1 cellular context compared by ENCODE assay signal in the genomic region with DNA sequence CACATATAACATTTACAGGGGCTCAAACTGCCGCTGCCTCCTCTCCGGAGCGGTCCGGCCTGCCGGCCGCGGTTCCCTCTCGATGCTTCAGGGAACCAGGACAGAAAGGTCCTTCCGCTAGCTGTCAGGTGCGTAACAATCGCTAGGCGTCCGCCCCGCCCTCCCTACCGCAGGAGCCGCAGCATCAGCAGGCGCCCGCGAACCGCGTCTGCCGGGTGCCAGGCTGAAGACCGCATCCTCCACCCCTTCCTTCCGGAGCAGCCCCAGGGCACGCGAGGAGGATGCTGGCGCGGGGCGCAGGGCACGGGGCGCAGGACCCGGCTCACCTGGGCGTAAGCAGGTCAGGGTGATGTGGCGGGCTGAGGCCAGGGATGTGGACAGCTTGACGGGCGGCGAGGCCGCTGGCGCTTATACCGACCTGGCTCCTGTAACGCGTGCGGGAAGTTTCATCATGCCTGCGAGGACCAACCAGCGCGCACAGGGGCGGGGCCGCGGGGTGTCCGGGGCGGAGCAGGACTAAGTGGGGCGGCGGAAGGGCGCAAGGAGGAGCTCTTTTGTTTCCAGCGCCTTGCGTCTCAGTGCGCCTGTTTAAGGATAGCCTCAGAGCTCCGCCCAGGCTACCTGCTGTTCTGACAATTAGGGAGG.
TF ChIP-seq lines count a peak whose summit lies in the region.

A gene with protein sequence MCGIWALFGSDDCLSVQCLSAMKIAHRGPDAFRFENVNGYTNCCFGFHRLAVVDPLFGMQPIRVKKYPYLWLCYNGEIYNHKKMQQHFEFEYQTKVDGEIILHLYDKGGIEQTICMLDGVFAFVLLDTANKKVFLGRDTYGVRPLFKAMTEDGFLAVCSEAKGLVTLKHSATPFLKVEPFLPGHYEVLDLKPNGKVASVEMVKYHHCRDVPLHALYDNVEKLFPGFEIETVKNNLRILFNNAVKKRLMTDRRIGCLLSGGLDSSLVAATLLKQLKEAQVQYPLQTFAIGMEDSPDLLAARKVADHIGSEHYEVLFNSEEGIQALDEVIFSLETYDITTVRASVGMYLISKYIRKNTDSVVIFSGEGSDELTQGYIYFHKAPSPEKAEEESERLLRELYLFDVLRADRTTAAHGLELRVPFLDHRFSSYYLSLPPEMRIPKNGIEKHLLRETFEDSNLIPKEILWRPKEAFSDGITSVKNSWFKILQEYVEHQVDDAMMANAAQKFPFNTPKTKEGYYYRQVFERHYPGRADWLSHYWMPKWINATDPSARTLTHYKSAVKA (minus strand): TSS at position 384 of the 645 bp plus-strand sequence. CDS start 3,252 bp downstream, outside the sequence.

TF ChIP-seq in K562, 482 proteins besides CTCF, POLR2A, EP300 and RAD21 (continued from another document and continues in another):
- TF ChIP-seq TAF1 (IDR thresholded peaks at IDR 0.05; ENCODE audit: control insufficient read depth, extremely low read depth, insufficient read depth, low read length, severe bottlenecking) (peak; percentile 53), SP2 (IDR thresholded peaks at IDR 0.05; ENCODE audit: extremely low read depth, low read depth, low read length, poor library complexity, severe bottlenecking) (no peak), RNF2 (IDR thresholded peaks at IDR 0.05) (peak; percentile 67; the same call in 1 of the 2 replicates), HMG20B (CRISPR knock-in tag; IDR thresholded peaks at IDR 0.05) (no peak), NR2C2 (CRISPR knock-in tag; IDR thresholded peaks at IDR 0.05) (peak; percentile 64; the same call in 1 of the 2 replicates), NR2C2 (tag; IDR thresholded peaks at IDR 0.05) (peak; percentile 52; the same call in 1 of the 2 replicates), RBM14 (IDR thresholded peaks at IDR 0.05; ENCODE audit: borderline replicate concordance, insufficient read depth, low read depth, low read length) (peak; percentile 94; the same call in 1 of the 2 replicates), SRSF3 (IDR thresholded peaks at IDR 0.05; ENCODE audit: insufficient read depth, low read length) (peak; percentile 95), DACH1 (IDR thresholded peaks at IDR 0.05; ENCODE audit: partially characterized antibody) (no peak), ZNF507 (tag; conservative IDR thresholded peaks at IDR 0.05) (no peak), SOX6 (IDR thresholded peaks at IDR 0.05) (peak; percentile 71), RHOXF2B (CRISPR knock-in tag; conservative IDR thresholded peaks at IDR 0.05) (no peak), FIP1L1 (IDR thresholded peaks at IDR 0.05; ENCODE audit: low read depth, low read length, poor library complexity, severe bottlenecking) (peak; percentile 99), TOE1 (IDR thresholded peaks at IDR 0.05; ENCODE audit: borderline replicate concordance) (0 out of 2 replicates have a peak, but pooled peaks have one; percentile 34), TOE1 (CRISPR knock-in tag; IDR thresholded peaks at IDR 0.05; ENCODE audit: borderline replicate concordance, low read depth) (no peak), MYNN (IDR thresholded peaks at IDR 0.05) (peak; percentile 45; the same call in 1 of the 2 replicates), MYNN (CRISPR knock-in tag; IDR thresholded peaks at IDR 0.05) (no peak), DNMT1 (IDR thresholded peaks at IDR 0.05) (no peak), RBM22 (IDR thresholded peaks at IDR 0.05; ENCODE audit: low read depth, low read length, poor library complexity, severe bottlenecking) (peak; percentile 95), MTA3 (IDR thresholded peaks at IDR 0.05; ENCODE audit: borderline replicate concordance) (peak; percentile 95; the same call in 1 of the 2 replicates), GTF2E2 (tag; IDR thresholded peaks at IDR 0.05) (peak; percentile 83), NFXL1 (CRISPR knock-in tag; IDR thresholded peaks at IDR 0.05) (no peak), ZNF24 (IDR thresholded peaks at IDR 0.05) (no peak), ZKSCAN1 (IDR thresholded peaks at IDR 0.05; ENCODE audit: low read depth, low read length) (peak; percentile 44; the same call in 1 of the 2 replicates)
- TF ChIP-seq, protein P1, sequence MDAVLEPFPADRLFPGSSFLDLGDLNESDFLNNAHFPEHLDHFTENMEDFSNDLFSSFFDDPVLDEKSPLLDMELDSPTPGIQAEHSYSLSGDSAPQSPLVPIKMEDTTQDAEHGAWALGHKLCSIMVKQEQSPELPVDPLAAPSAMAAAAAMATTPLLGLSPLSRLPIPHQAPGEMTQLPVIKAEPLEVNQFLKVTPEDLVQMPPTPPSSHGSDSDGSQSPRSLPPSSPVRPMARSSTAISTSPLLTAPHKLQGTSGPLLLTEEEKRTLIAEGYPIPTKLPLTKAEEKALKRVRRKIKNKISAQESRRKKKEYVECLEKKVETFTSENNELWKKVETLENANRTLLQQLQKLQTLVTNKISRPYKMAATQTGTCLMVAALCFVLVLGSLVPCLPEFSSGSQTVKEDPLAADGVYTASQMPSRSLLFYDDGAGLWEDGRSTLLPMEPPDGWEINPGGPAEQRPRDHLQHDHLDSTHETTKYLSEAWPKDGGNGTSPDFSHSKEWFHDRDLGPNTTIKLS (IDR thresholded peaks at IDR 0.05; ENCODE audit: borderline replicate concordance, low read depth): peak; percentile 74
- TF ChIP-seq, protein P2, sequence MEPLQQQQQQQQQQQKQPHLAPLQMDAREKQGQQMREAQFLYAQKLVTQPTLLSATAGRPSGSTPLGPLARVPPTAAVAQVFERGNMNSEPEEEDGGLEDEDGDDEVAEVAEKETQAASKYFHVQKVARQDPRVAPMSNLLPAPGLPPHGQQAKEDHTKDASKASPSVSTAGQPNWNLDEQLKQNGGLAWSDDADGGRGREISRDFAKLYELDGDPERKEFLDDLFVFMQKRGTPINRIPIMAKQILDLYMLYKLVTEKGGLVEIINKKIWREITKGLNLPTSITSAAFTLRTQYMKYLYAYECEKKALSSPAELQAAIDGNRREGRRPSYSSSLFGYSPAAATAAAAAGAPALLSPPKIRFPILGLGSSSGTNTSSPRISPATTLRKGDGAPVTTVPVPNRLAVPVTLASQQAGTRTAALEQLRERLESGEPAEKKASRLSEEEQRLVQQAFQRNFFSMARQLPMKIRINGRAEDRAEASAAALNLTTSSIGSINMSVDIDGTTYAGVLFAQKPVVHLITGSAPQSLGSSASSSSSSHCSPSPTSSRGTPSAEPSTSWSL (CRISPR knock-in tag; IDR thresholded peaks at IDR 0.05; ENCODE audit: borderline replicate concordance): no peak
- TF ChIP-seq, protein P3, sequence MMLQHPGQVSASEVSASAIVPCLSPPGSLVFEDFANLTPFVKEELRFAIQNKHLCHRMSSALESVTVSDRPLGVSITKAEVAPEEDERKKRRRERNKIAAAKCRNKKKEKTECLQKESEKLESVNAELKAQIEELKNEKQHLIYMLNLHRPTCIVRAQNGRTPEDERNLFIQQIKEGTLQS (IDR thresholded peaks at IDR 0.05): peak; percentile 98
- TF ChIP-seq, protein P3 (CRISPR knock-in tag; conservative IDR thresholded peaks at IDR 0.05): peak; percentile 94; the same call in 1 of the 2 replicates
- TF ChIP-seq, protein P4, sequence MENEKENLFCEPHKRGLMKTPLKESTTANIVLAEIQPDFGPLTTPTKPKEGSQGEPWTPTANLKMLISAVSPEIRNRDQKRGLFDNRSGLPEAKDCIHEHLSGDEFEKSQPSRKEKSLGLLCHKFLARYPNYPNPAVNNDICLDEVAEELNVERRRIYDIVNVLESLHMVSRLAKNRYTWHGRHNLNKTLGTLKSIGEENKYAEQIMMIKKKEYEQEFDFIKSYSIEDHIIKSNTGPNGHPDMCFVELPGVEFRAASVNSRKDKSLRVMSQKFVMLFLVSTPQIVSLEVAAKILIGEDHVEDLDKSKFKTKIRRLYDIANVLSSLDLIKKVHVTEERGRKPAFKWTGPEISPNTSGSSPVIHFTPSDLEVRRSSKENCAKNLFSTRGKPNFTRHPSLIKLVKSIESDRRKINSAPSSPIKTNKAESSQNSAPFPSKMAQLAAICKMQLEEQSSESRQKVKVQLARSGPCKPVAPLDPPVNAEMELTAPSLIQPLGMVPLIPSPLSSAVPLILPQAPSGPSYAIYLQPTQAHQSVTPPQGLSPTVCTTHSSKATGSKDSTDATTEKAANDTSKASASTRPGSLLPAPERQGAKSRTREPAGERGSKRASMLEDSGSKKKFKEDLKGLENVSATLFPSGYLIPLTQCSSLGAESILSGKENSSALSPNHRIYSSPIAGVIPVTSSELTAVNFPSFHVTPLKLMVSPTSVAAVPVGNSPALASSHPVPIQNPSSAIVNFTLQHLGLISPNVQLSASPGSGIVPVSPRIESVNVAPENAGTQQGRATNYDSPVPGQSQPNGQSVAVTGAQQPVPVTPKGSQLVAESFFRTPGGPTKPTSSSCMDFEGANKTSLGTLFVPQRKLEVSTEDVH (IDR thresholded peaks at IDR 0.05; ENCODE audit: low read depth, partially characterized antibody): no peak
- TF ChIP-seq, protein P5, sequence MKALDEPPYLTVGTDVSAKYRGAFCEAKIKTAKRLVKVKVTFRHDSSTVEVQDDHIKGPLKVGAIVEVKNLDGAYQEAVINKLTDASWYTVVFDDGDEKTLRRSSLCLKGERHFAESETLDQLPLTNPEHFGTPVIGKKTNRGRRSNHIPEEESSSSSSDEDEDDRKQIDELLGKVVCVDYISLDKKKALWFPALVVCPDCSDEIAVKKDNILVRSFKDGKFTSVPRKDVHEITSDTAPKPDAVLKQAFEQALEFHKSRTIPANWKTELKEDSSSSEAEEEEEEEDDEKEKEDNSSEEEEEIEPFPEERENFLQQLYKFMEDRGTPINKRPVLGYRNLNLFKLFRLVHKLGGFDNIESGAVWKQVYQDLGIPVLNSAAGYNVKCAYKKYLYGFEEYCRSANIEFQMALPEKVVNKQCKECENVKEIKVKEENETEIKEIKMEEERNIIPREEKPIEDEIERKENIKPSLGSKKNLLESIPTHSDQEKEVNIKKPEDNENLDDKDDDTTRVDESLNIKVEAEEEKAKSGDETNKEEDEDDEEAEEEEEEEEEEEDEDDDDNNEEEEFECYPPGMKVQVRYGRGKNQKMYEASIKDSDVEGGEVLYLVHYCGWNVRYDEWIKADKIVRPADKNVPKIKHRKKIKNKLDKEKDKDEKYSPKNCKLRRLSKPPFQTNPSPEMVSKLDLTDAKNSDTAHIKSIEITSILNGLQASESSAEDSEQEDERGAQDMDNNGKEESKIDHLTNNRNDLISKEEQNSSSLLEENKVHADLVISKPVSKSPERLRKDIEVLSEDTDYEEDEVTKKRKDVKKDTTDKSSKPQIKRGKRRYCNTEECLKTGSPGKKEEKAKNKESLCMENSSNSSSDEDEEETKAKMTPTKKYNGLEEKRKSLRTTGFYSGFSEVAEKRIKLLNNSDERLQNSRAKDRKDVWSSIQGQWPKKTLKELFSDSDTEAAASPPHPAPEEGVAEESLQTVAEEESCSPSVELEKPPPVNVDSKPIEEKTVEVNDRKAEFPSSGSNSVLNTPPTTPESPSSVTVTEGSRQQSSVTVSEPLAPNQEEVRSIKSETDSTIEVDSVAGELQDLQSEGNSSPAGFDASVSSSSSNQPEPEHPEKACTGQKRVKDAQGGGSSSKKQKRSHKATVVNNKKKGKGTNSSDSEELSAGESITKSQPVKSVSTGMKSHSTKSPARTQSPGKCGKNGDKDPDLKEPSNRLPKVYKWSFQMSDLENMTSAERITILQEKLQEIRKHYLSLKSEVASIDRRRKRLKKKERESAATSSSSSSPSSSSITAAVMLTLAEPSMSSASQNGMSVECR (CRISPR knock-in tag; IDR thresholded peaks at IDR 0.05): peak; percentile 87
- TF ChIP-seq, protein P6, sequence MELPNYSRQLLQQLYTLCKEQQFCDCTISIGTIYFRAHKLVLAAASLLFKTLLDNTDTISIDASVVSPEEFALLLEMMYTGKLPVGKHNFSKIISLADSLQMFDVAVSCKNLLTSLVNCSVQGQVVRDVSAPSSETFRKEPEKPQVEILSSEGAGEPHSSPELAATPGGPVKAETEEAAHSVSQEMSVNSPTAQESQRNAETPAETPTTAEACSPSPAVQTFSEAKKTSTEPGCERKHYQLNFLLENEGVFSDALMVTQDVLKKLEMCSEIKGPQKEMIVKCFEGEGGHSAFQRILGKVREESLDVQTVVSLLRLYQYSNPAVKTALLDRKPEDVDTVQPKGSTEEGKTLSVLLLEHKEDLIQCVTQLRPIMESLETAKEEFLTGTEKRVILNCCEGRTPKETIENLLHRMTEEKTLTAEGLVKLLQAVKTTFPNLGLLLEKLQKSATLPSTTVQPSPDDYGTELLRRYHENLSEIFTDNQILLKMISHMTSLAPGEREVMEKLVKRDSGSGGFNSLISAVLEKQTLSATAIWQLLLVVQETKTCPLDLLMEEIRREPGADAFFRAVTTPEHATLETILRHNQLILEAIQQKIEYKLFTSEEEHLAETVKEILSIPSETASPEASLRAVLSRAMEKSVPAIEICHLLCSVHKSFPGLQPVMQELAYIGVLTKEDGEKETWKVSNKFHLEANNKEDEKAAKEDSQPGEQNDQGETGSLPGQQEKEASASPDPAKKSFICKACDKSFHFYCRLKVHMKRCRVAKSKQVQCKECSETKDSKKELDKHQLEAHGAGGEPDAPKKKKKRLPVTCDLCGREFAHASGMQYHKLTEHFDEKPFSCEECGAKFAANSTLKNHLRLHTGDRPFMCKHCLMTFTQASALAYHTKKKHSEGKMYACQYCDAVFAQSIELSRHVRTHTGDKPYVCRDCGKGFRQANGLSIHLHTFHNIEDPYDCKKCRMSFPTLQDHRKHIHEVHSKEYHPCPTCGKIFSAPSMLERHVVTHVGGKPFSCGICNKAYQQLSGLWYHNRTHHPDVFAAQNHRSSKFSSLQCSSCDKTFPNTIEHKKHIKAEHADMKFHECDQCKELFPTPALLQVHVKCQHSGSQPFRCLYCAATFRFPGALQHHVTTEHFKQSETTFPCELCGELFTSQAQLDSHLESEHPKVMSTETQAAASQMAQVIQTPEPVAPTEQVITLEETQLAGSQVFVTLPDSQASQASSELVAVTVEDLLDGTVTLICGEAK (IDR thresholded peaks at IDR 0.05): no peak
- TF ChIP-seq, protein P6 (CRISPR knock-in tag; IDR thresholded peaks at IDR 0.05): no peak
